In the genomic region with DNA sequence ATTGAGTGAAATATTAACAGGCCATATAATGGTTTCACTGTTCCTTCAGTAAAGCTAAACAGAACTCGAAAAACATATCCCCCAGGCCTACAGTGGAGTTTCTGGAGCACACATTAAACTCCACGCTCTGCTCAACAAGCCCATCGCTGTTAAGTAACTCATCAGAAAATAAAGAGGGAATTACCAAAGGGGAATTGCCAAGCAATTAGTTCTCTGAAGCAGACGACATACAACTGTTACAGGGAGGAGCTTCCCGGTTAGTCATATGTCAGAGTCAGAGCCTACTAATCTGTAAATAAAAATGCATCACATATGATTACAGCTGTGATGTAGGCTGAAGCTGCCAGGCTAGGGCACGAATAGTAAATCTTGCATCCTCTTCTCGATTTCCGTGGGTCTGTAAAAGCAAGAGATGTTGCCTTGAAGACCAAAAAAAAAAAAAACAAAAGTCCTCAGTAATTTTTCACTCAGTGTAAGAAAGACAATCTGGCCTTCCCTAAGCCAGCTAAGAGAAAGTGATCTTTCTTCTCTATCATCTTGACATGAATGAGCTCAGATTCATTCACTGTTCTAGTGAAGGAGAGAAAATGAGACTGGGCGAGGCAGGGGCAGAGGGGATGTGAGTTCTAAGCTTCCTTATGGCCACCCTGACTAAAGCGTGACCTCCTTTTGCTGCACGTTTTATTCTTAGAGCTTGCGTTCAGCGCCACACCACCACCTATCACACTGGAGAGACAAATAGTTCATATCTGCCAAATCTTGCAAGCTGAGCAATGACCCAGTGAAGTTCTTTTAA, we compare ENCODE assay signal across 1 cellular context.
A peak's percentile ranks its signal among the peaks of the same experiment; 100 is the strongest.
TF ChIP-seq lines count a peak whose summit lies in the region.

No MANE protein-coding gene starts in this region.

TF ChIP-seq in HepG2, 621 proteins besides CTCF, POLR2A, EP300 and RAD21 (continued from another document and continues in another):
- TF ChIP-seq, protein P1, sequence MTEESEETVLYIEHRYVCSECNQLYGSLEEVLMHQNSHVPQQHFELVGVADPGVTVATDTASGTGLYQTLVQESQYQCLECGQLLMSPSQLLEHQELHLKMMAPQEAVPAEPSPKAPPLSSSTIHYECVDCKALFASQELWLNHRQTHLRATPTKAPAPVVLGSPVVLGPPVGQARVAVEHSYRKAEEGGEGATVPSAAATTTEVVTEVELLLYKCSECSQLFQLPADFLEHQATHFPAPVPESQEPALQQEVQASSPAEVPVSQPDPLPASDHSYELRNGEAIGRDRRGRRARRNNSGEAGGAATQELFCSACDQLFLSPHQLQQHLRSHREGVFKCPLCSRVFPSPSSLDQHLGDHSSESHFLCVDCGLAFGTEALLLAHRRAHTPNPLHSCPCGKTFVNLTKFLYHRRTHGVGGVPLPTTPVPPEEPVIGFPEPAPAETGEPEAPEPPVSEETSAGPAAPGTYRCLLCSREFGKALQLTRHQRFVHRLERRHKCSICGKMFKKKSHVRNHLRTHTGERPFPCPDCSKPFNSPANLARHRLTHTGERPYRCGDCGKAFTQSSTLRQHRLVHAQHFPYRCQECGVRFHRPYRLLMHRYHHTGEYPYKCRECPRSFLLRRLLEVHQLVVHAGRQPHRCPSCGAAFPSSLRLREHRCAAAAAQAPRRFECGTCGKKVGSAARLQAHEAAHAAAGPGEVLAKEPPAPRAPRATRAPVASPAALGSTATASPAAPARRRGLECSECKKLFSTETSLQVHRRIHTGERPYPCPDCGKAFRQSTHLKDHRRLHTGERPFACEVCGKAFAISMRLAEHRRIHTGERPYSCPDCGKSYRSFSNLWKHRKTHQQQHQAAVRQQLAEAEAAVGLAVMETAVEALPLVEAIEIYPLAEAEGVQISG (CRISPR knock-in tag; IDR thresholded peaks at IDR 0.05), result 0 out of 2 replicates have a peak, but pooled peaks have one; percentile 31
- TF ChIP-seq, protein P2, sequence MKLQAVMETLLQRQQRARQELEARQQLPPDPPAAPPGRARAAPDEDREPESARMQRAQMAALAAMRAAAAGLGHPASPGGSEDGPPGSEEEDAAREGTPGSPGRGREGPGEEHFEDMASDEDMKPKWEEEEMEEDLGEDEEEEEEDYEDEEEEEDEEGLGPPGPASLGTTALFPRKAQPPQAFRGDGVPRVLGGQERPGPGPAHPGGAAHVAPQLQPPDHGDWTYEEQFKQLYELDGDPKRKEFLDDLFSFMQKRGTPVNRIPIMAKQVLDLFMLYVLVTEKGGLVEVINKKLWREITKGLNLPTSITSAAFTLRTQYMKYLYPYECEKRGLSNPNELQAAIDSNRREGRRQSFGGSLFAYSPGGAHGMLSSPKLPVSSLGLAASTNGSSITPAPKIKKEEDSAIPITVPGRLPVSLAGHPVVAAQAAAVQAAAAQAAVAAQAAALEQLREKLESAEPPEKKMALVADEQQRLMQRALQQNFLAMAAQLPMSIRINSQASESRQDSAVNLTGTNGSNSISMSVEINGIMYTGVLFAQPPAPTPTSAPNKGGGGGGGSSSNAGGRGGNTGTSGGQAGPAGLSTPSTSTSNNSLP (IDR thresholded peaks at IDR 0.05; ENCODE audit: low read depth, low read length), result peak; percentile 51; the same call in 1 of the 2 replicates
- TF ChIP-seq PPARG (CRISPR knock-in tag; conservative IDR thresholded peaks at IDR 0.05) (no peak; the same call in 1 of the 2 replicates), JUND (CRISPR knock-in tag; IDR thresholded peaks at IDR 0.05) (no peak), CEBPG (CRISPR knock-in tag; IDR thresholded peaks at IDR 0.05) (peak; percentile 51), SRSF1 (optimal IDR thresholded peaks at IDR 0.05; ENCODE audit: low read depth, low read length) (no peak), TBP (CRISPR knock-in tag; IDR thresholded peaks at IDR 0.05) (no peak), SIX1 (CRISPR knock-in tag; IDR thresholded peaks at IDR 0.05; ENCODE audit: borderline replicate concordance) (0 out of 2 replicates have a peak, but pooled peaks have one; percentile 8), ZFP37 (CRISPR knock-in tag; IDR thresholded peaks at IDR 0.05; ENCODE audit: borderline replicate concordance) (no peak), ISL2 (CRISPR knock-in tag; IDR thresholded peaks at IDR 0.05) (peak; percentile 55), MED1 (CRISPR knock-in tag; IDR thresholded peaks at IDR 0.05) (peak; percentile 36; the same call in 1 of the 2 replicates), PHF21A (CRISPR knock-in tag; IDR thresholded peaks at IDR 0.05) (0 out of 2 replicates have a peak, but pooled peaks have one; percentile 38), ZSCAN9 (CRISPR knock-in tag; IDR thresholded peaks at IDR 0.05; ENCODE audit: borderline replicate concordance) (no peak), ZNF614 (CRISPR knock-in tag; IDR thresholded peaks at IDR 0.05; ENCODE audit: borderline replicate concordance) (peak; percentile 34; the same call in 1 of the 2 replicates), FOXA3 (CRISPR knock-in tag; IDR thresholded peaks at IDR 0.05) (peak; percentile 29; the same call in 1 of the 2 replicates), TBX2 (CRISPR knock-in tag; IDR thresholded peaks at IDR 0.05; ENCODE audit: borderline replicate concordance) (peak; percentile 65; the same call in 1 of the 2 replicates), SOX6 (IDR thresholded peaks at IDR 0.05) (no peak), SOX6 (CRISPR knock-in tag; IDR thresholded peaks at IDR 0.05) (peak; percentile 25; the same call in 1 of the 2 replicates), ZKSCAN8 (CRISPR knock-in tag; IDR thresholded peaks at IDR 0.05; ENCODE audit: borderline replicate concordance) (peak; percentile 87; the same call in 1 of the 2 replicates), CREB1 (IDR thresholded peaks at IDR 0.05) (no peak), CREB1 (CRISPR knock-in tag; IDR thresholded peaks at IDR 0.05) (peak; percentile 52), ZNF644 (CRISPR knock-in tag; IDR thresholded peaks at IDR 0.05; ENCODE audit: low read depth) (0 out of 2 replicates have a peak, but pooled peaks have one; percentile 16), SOX13 (IDR thresholded peaks at IDR 0.05) (no peak), SOX13 (CRISPR knock-in tag; conservative IDR thresholded peaks at IDR 0.05 in 1 of 2, IDR thresholded peaks at IDR 0.05 in 1 of 2) (peak in 1 of 2 experiments; percentile 33; a peak in 1 of 4 replicates), TCF7 (IDR thresholded peaks at IDR 0.05; ENCODE audit: low read depth) (peak; percentile 19; the same call in 1 of the 2 replicates), NR1H2 (CRISPR knock-in tag; IDR thresholded peaks at IDR 0.05; ENCODE audit: borderline replicate concordance, low read depth) (no peak), STAG1 (CRISPR knock-in tag; IDR thresholded peaks at IDR 0.05) (peak; percentile 14; the same call in 1 of the 2 replicates), RFXAP (CRISPR knock-in tag; IDR thresholded peaks at IDR 0.05; ENCODE audit: borderline replicate concordance) (peak; percentile 33; the same call in 1 of the 2 replicates), RCOR2 (CRISPR knock-in tag; IDR thresholded peaks at IDR 0.05) (0 out of 2 replicates have a peak, but pooled peaks have one; percentile 22), SAP130 (CRISPR knock-in tag; IDR thresholded peaks at IDR 0.05; ENCODE audit: low read depth) (peak; percentile 48), ZNF430 (CRISPR knock-in tag; IDR thresholded peaks at IDR 0.05) (no peak)
- TF ChIP-seq, protein P3, sequence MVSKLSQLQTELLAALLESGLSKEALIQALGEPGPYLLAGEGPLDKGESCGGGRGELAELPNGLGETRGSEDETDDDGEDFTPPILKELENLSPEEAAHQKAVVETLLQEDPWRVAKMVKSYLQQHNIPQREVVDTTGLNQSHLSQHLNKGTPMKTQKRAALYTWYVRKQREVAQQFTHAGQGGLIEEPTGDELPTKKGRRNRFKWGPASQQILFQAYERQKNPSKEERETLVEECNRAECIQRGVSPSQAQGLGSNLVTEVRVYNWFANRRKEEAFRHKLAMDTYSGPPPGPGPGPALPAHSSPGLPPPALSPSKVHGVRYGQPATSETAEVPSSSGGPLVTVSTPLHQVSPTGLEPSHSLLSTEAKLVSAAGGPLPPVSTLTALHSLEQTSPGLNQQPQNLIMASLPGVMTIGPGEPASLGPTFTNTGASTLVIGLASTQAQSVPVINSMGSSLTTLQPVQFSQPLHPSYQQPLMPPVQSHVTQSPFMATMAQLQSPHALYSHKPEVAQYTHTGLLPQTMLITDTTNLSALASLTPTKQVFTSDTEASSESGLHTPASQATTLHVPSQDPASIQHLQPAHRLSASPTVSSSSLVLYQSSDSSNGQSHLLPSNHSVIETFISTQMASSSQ (IDR thresholded peaks at IDR 0.05; ENCODE audit: low read depth), result no peak; the same call in 1 of the 2 replicates
- TF ChIP-seq, protein P3 (CRISPR knock-in tag; IDR thresholded peaks at IDR 0.05; ENCODE audit: borderline replicate concordance), result peak; percentile 60; the same call in 1 of the 2 replicates
- TF ChIP-seq, protein P4, sequence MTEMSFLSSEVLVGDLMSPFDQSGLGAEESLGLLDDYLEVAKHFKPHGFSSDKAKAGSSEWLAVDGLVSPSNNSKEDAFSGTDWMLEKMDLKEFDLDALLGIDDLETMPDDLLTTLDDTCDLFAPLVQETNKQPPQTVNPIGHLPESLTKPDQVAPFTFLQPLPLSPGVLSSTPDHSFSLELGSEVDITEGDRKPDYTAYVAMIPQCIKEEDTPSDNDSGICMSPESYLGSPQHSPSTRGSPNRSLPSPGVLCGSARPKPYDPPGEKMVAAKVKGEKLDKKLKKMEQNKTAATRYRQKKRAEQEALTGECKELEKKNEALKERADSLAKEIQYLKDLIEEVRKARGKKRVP (CRISPR knock-in tag; IDR thresholded peaks at IDR 0.05), result peak in 1 of 2 experiments; percentile 28; a peak in 1 of 4 replicates
- TF ChIP-seq, protein P5, sequence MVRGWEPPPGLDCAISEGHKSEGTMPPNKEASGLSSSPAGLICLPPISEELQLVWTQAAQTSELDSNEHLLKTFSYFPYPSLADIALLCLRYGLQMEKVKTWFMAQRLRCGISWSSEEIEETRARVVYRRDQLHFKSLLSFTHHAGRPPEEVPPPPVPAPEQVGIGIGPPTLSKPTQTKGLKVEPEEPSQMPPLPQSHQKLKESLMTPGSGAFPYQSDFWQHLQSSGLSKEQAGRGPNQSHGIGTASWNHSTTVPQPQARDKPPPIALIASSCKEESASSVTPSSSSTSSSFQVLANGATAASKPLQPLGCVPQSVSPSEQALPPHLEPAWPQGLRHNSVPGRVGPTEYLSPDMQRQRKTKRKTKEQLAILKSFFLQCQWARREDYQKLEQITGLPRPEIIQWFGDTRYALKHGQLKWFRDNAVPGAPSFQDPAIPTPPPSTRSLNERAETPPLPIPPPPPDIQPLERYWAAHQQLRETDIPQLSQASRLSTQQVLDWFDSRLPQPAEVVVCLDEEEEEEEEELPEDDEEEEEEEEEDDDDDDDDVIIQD (CRISPR knock-in tag; IDR thresholded peaks at IDR 0.05; ENCODE audit: low read depth), result peak; percentile 22; the same call in 1 of the 2 replicates
- TF ChIP-seq, protein P6, sequence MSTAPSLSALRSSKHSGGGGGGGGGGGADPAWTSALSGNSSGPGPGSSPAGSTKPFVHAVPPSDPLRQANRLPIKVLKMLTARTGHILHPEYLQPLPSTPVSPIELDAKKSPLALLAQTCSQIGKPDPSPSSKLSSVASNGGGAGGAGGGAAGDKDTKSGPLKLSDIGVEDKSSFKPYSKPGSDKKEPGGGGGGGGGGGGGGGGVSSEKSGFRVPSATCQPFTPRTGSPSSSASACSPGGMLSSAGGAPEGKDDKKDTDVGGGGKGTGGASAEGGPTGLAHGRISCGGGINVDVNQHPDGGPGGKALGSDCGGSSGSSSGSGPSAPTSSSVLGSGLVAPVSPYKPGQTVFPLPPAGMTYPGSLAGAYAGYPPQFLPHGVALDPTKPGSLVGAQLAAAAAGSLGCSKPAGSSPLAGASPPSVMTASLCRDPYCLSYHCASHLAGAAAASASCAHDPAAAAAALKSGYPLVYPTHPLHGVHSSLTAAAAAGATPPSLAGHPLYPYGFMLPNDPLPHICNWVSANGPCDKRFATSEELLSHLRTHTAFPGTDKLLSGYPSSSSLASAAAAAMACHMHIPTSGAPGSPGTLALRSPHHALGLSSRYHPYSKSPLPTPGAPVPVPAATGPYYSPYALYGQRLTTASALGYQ (CRISPR knock-in tag; IDR thresholded peaks at IDR 0.05), result peak; percentile 46; the same call in 1 of the 2 replicates
- TF ChIP-seq, protein P7, sequence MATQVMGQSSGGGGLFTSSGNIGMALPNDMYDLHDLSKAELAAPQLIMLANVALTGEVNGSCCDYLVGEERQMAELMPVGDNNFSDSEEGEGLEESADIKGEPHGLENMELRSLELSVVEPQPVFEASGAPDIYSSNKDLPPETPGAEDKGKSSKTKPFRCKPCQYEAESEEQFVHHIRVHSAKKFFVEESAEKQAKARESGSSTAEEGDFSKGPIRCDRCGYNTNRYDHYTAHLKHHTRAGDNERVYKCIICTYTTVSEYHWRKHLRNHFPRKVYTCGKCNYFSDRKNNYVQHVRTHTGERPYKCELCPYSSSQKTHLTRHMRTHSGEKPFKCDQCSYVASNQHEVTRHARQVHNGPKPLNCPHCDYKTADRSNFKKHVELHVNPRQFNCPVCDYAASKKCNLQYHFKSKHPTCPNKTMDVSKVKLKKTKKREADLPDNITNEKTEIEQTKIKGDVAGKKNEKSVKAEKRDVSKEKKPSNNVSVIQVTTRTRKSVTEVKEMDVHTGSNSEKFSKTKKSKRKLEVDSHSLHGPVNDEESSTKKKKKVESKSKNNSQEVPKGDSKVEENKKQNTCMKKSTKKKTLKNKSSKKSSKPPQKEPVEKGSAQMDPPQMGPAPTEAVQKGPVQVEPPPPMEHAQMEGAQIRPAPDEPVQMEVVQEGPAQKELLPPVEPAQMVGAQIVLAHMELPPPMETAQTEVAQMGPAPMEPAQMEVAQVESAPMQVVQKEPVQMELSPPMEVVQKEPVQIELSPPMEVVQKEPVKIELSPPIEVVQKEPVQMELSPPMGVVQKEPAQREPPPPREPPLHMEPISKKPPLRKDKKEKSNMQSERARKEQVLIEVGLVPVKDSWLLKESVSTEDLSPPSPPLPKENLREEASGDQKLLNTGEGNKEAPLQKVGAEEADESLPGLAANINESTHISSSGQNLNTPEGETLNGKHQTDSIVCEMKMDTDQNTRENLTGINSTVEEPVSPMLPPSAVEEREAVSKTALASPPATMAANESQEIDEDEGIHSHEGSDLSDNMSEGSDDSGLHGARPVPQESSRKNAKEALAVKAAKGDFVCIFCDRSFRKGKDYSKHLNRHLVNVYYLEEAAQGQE (IDR thresholded peaks at IDR 0.05; ENCODE audit: borderline replicate concordance in 1 of 2, low read depth in 1 of 2, low read length in 2 of 2), result no peak
- TF ChIP-seq, protein P8, sequence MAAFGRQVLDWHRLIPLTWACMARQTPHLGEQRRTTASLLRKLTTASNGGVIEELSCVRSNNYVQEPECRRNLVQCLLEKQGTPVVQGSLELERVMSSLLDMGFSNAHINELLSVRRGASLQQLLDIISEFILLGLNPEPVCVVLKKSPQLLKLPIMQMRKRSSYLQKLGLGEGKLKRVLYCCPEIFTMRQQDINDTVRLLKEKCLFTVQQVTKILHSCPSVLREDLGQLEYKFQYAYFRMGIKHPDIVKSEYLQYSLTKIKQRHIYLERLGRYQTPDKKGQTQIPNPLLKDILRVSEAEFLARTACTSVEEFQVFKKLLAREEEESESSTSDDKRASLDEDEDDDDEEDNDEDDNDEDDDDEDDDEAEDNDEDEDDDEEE (CRISPR knock-in tag; IDR thresholded peaks at IDR 0.05), result peak; percentile 67; the same call in 1 of the 2 replicates
